In the genomic region with DNA sequence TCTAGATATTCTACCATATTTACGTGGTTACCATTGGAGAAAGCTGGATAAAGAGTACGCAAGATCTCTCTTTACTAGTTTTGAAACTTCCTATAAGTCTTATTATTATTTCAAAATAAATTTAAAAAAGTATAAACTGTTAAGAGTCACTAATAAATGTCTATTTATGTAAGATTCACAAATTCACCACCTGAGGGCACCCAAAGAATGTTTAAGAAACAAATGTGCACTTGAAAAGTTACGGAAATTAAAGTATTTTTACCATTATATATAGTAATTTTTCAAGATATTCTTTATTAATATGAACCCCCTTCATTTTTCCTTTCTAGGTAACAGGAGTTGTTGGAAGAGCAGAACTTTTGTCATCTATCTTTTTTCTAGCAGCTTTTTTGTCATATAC, we compare ENCODE assay signal across 10 cellular contexts. TPM values are rescaled to one million over a fixed set of nuclear protein-coding genes. Genes with fewer than 3 reads are reported as not detected.
A peak's percentile ranks its signal among the peaks of the same experiment; 100 is the strongest.
DNase-seq lines count a peak whose midpoint lies in the region; ATAC-seq and TF ChIP-seq lines count a peak whose summit lies in the region.
"Had no signal": no experiment of that assay in that cellular context is flagged by ENCODE, and none has a peak within 500 bp of the region (broad histone marks: within the 10 kb centered on the region; RNA-seq: fewer than 3 reads in every experiment).

No MANE protein-coding gene starts in this region.

- no peak overlapping the region for H3K27ac ChIP-seq in HEK293 (ENCODE audit: extremely low read depth, low read depth, low read length)
- no peak overlapping the region for H3K27ac ChIP-seq in spleen
- H3K27ac ChIP-seq: testis had no signal

- TF ChIP-seq CTCF in BJ (IDR thresholded peaks at IDR 0.05; ENCODE audit: insufficient read depth, low read depth, low read length), result peak; percentile 25; the same call in 1 of the 2 replicates
- no peak for TF ChIP-seq CTCF in HEK293 (tag by site-specific recombination; IDR thresholded peaks at IDR 0.05)
- no peak for TF ChIP-seq CTCF in spleen (IDR thresholded peaks at IDR 0.05 in 8 of 11, conservative IDR thresholded peaks at IDR 0.05 in 3 of 11)

- DNase-seq in BJ (ENCODE audit: low read depth) (no peak), amniotic stem cell (lab: John Stamatoyannopoulos, UW) (peak; percentile 36), left kidney (ENCODE audit: low read depth, low spot score) (peak; percentile 51), spleen (no peak)
- no peak for DNase-seq in activated CD4-positive, CD25-positive, alpha-beta regulatory T cell treated with anti-CD3 and anti-CD28 coated beads, Interleukin-2, amount 50 U/mL, for 72 hours
- DNase-seq in stimulated activated naive CD4-positive, alpha-beta T cell treated with Interleukin-2 at 50 U/mL for 16 hours (lab: John Stamatoyannopoulos, UW), result no peak
- DNase-seq: occipital lobe, testis had no signal

- ATAC-seq in HG03039 (IDR thresholded peaks at IDR 0.05; ENCODE audit: unreplicated experiment), result no peak

- H3K4me3 ChIP-seq in BJ (ENCODE audit: low read depth, low read length) (no peak overlapping the region), HEK293 (ENCODE audit: low read depth, low read length) (no peak overlapping the region), spleen (no peak overlapping the region)
- H3K4me3 ChIP-seq: testis had no signal

- 87 to 94% (median 90%) methylated on average over 3 of the region's 3 CpGs for whole genome bisulfite sequencing in spleen, 5 donors

- intact Hi-C loops in spleen (cut with DNase I; ENCODE audit: low total_unique reads), result no loop called here

- H3K9me3 ChIP-seq in HEK293 (ENCODE audit: control insufficient read depth, insufficient read depth, low read depth, low read length) (no peaks in the 10 kb centered on the region), spleen (no peaks in the 10 kb centered on the region)
- H3K9me3 ChIP-seq: testis had no signal

- CTCF ChIA-PET in BJ (lab: Yijun Ruan, JAX) (interaction anchor here (1.1 to 2.8 kb wide), 6 partner anchors 90 to 843 kb away, joined by 3 to 15 read pairs (median 4); a partner anchor contains a TSS), HEK293 (lab: Yijun Ruan, JAX) (interaction anchor here (0.6 to 2.8 kb wide), 5 partner anchors 239 to 864 kb away, joined by 3 to 12 read pairs (median 4); no protein-coding TSS in a partner anchor)

- H3K36me3 ChIP-seq in BJ (ENCODE audit: control insufficient read depth, insufficient read depth, low read length) (no peaks in the 10 kb centered on the region), HEK293 (ENCODE audit: control insufficient read depth in 2 of 2, insufficient read depth in 1 of 2, low read length in 2 of 2) (peaks cover 11 to 15% of the 10 kb centered on the region in 2 experiments), spleen (peaks cover 0 to 46% (median 2%) of the 10 kb centered on the region in 6 donors)

- POLR2A ChIA-PET in BJ (lab: Charles Lee) (no interaction called here), HEK293 (lab: Yijun Ruan, JAX) (no interaction called here)

- TF ChIP-seq POLR2A in spleen (IDR thresholded peaks at IDR 0.05), result no peak

- no peaks in the 10 kb centered on the region for H3K4me1 ChIP-seq in HEK293 (ENCODE audit: control insufficient read depth, insufficient read depth, low read length)
- H3K4me1 ChIP-seq in spleen, result no peaks in the 10 kb centered on the region
- H3K4me1 ChIP-seq: testis had no signal

- H3K27me3 ChIP-seq in BJ (ENCODE audit: control insufficient read depth, insufficient read depth, low read length), result no peaks in the 10 kb centered on the region
- no peaks in the 10 kb centered on the region for H3K27me3 ChIP-seq in spleen (replicated peaks in 1 of 7)
- H3K27me3 ChIP-seq: testis had no signal

TF ChIP-seq in HEK293, 187 proteins besides CTCF, POLR2A, EP300 and RAD21:
- peak; percentile 30; the same call in 1 of the 2 replicates for TF ChIP-seq ZNF654 (tag by site-specific recombination; IDR thresholded peaks at IDR 0.05; ENCODE audit: low read depth)
- TF ChIP-seq ZBTB48 (tag by site-specific recombination; IDR thresholded peaks at IDR 0.05), result no peak

RNA-seq across cellular contexts. Expression of a gene that starts 11.9 kb away (rescaled TPM):
- polyA plus RNA-seq in BJ (2011; rRNA removed), result 10.5 and 26.6 TPM in 2 replicates
- polyA minus RNA-seq in BJ (2011; rRNA and poly(A)+ RNA removed), result 39.7 and 42.0 TPM in 2 replicates
- total RNA-seq in spleen, result 10 to 100 TPM in 5 of 7 donors, 1 to 10 TPM in 2; 9.9 to 14.5 (median 11.6) TPM
- 1 to 10 TPM; 1.5 to 1.8 (median 1.8) TPM for polyA plus RNA-seq in spleen

RNA-seq across cellular contexts. Expression of a gene that starts 12.1 kb away (rescaled TPM):
- polyA plus RNA-seq in BJ (2011; rRNA removed) (1.8 and 4.9 TPM in 2 replicates), spleen (1 to 10 TPM; 4.2 to 4.9 (median 4.6) TPM)
- polyA minus RNA-seq in BJ (2011; rRNA and poly(A)+ RNA removed), result 2.1 and 2.9 TPM in 2 replicates
- total RNA-seq in spleen, result 10 to 100 TPM; 13.8 to 27.1 (median 15.7) TPM

Comparison
In these comparisons a context has a peak if more than half of its experiments do, and no peak if none do; other contexts are left out.
1. DNase-seq: peak in amniotic stem cell (single experiment) and left kidney (single experiment); none in BJ (single experiment), spleen (single experiment), activated CD4-positive, CD25-positive, alpha-beta regulatory T cell treated with anti-CD3 and anti-CD28 coated beads, Interleukin-2, amount 50 U/mL, for 72 hours (single experiment) and stimulated activated naive CD4-positive, alpha-beta T cell treated with Interleukin-2 at 50 U/mL for 16 hours (single experiment).